ENCODE assay signal across 23 cellular contexts in the genomic region with DNA sequence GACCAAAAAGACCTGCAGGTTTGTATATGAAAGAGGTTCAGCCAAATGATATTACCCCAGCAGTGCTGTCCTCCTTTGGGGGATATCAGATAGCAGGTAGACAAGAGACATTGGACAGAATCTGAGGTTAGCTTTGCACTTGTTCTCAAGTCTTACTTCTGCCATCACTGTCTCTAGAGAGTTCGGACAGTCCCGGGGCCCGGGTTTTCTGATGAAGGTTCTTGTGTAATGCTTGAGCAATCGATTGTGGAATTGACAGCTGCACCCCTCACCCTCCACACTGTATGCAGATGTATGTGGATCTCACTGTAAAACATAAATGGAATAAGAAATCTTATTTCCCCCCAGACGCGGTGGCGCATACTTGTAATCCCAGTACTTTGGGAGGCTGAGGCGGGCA.
"Had no signal": no experiment of that assay in that cellular context is flagged by ENCODE, and none has a peak within 500 bp of the region (broad histone marks: within the 10 kb centered on the region; RNA-seq: fewer than 3 reads in every experiment).

No MANE protein-coding gene starts in this region.

- H3K36me3 ChIP-seq: brain microvascular endothelial cell had no signal

- H3K27me3 Mint-ChIP-seq: activated naive CD4-positive, alpha-beta T cell treated with anti-CD3 and anti-CD28 coated beads, Interleukin-2, amount 50 U/mL, for 24 hours; dendritic cell treated with granulocyte-macrophage colony-stimulating factor and Interleukin-4, amounts not matched to agents 40 ng/mL and 50 ng/mL, for 4 days; naive thymus-derived CD8-positive, alpha-beta T cell had no signal

- H3K27ac ChIP-seq: adrenal gland, ascending aorta, brain microvascular endothelial cell, hepatocyte, left lung, testis, upper lobe of left lung had no signal

- H3K4me2 ChIP-seq: hepatocyte had no signal

- H3K79me2 ChIP-seq: hepatocyte had no signal

- H2AFZ ChIP-seq: hepatocyte had no signal

- H3K4me3 ChIP-seq: adrenal gland, ascending aorta, hepatocyte, left lung, lung, testis, upper lobe of left lung had no signal

- H3K4me3 Mint-ChIP-seq: activated naive CD4-positive, alpha-beta T cell treated with anti-CD3 and anti-CD28 coated beads, Interleukin-2, amount 50 U/mL, for 24 hours; dendritic cell treated with granulocyte-macrophage colony-stimulating factor and Interleukin-4, amounts not matched to agents 40 ng/mL and 50 ng/mL, for 4 days; immature natural killer cell; naive thymus-derived CD8-positive, alpha-beta T cell; T-helper 2 cell treated with Interferon-gamma antibody and Interleukin-4, amounts not matched to agents 5 μg/mL and 100 μg/mL, for 36 hours had no signal

- ATAC-seq: left lung; naive thymus-derived CD8-positive, alpha-beta T cell; sciatic nerve had no signal

- DNase-seq: activated gamma-delta T cell treated with Interleukin-2 at 50 U/mL for 16 hours; activated T-cell treated with anti-CD3 and anti-CD28 coated beads, Interleukin-2, amount 50 U/mL, for 1 hour; adrenal gland; brain microvascular endothelial cell; caudate nucleus; effector CD8-positive, alpha-beta T cell; glutamatergic neuron; immature natural killer cell; kidney glomerular epithelial cell; left lung; naive thymus-derived CD8-positive, alpha-beta T cell; small intestine; stimulated activated CD4-positive, alpha-beta T cell treated with anti-CD3 and anti-CD28 coated beads, Interleukin-15, amount 100 ng/mL, for 24 hours; stimulated activated naive CD4-positive, alpha-beta T cell; testis; upper lobe of left lung had no signal

- H3K9me3 ChIP-seq: adrenal gland, ascending aorta, left lung, testis, upper lobe of left lung had no signal

- H3K4me1 ChIP-seq: testis had no signal

- H3K9me3 Mint-ChIP-seq: activated naive CD4-positive, alpha-beta T cell treated with anti-CD3 and anti-CD28 coated beads, Interleukin-2, amount 50 U/mL, for 24 hours; immature natural killer cell; naive thymus-derived CD8-positive, alpha-beta T cell; T-helper 2 cell treated with Interferon-gamma antibody and Interleukin-4, amounts not matched to agents 5 μg/mL and 100 μg/mL, for 36 hours had no signal

- H3K27me3 ChIP-seq: adrenal gland, ascending aorta, brain microvascular endothelial cell, hepatocyte, left lung, testis, upper lobe of left lung had no signal

- H3K27ac Mint-ChIP-seq: activated naive CD4-positive, alpha-beta T cell treated with anti-CD3 and anti-CD28 coated beads, Interleukin-2, amount 50 U/mL, for 24 hours; dendritic cell treated with granulocyte-macrophage colony-stimulating factor and Interleukin-4, amounts not matched to agents 40 ng/mL and 50 ng/mL, for 4 days; immature natural killer cell; T-helper 2 cell treated with Interferon-gamma antibody and Interleukin-4, amounts not matched to agents 5 μg/mL and 100 μg/mL, for 36 hours had no signal
